Comparison of ENCODE assay signal across 13 cellular contexts in the genomic region with DNA sequence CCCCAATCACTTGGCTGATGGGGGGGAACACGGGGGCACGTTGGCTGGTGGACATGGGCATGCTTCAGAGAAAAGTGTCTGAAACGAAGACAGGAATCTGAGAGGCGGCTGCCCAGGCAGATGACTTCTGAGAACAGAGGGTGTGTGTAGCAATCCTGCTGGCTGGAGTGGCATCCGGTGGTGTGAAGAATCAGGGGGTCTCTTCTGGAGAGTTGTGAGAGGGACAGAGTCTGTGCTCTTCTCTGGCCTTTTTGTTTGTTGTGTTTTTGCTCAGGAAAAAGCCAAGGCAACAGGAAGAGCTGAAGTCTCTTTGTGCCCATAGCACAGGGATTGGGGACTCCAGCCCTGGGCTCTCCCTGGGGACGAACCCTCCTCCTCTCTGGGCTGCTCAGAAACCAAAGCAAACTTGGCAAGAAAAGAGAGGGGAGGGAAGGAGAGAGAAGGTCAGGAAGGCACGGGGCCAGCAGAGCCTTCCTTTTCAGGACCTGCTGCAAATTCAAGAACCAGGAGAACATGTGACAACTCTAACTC.
DNase-seq lines count a peak whose midpoint lies in the region; ATAC-seq and TF ChIP-seq lines count a peak whose summit lies in the region.
"Had no signal": no experiment of that assay in that cellular context is flagged by ENCODE, and none has a peak within 500 bp of the region (broad histone marks: within the 10 kb centered on the region; RNA-seq: fewer than 3 reads in every experiment).

No MANE protein-coding gene starts in this region.

- H3K4me1 ChIP-seq in ascending aorta = peaks cover 5 to 8% of the 10 kb centered on the region in 2 donors
- H3K4me1 ChIP-seq in gastrocnemius medialis = peaks cover 5% of the 10 kb centered on the region in 2 donors

- no peak for TF ChIP-seq CTCF in ascending aorta (IDR thresholded peaks at IDR 0.05)
- no peak for TF ChIP-seq CTCF in gastrocnemius medialis (IDR thresholded peaks at IDR 0.05 in 4 of 5, conservative IDR thresholded peaks at IDR 0.05 in 1 of 5)

- intact Hi-C loops in ascending aorta (cut with DNase I) (loop anchor here (5.0 to 10.0 kb wide), 2 partner anchors 310 to 637 kb away; no protein-coding TSS in a partner anchor), left ventricle myocardium superior (cut with micrococcal nuclease) (no loop called here), gastrocnemius medialis (cut with DNase I; ENCODE audit: low total_unique reads) (no loop called here)

- in situ Hi-C loops in G401 (cut with HindIII; ENCODE audit: low sequenced_read_pairs) (no loop called here), gastrocnemius medialis (cut with MboI; ENCODE audit: low sequenced_read_pairs in 4 of 4) (loop anchor here in 3 of 4 donors (10.0 kb wide), 1 partner anchor 253 kb away; no protein-coding TSS in a partner anchor)

- no peak for TF ChIP-seq POLR2A in gastrocnemius medialis (IDR thresholded peaks at IDR 0.05)

- H3K9me3 ChIP-seq in ascending aorta (no peaks in the 10 kb centered on the region), gastrocnemius medialis (no peaks in the 10 kb centered on the region)

- DNase-seq in G401 (ENCODE audit: low spot score) = peak; percentile 19
- DNase-seq in ascending aorta (ENCODE audit: low spot score in 2 of 2) = no peak
- no peak for DNase-seq in left ventricle myocardium superior
- peak; percentile 33 for DNase-seq in renal cortical epithelial cell (ENCODE audit: low read depth)
- DNase-seq in gastrocnemius medialis = no peak
- no peak for DNase-seq in activated gamma-delta T cell (lab: John Stamatoyannopoulos, UW)
- DNase-seq in GOT3 (lab: John Stamatoyannopoulos, UW) = no peak
- no peak for DNase-seq in effector CD4-positive, alpha-beta T cell
- DNase-seq: activated naive CD4-positive, alpha-beta T cell treated with anti-CD3 and anti-CD28 coated beads, Interleukin-2, amount 10 ng/mL, durations not matched to agents 7 days and 5 days; KBM-7; NCI-H2081; stimulated activated CD4-positive, alpha-beta T cell treated with anti-CD3 and anti-CD28 coated beads, Interleukin-4, amount 100 ng/mL, for 4 hours; stimulated activated naive CD8-positive, alpha-beta T cell treated with anti-CD3 and anti-CD28 coated beads, Interleukin-15, Interleukin-2, amounts not matched to agents 100 U/mL and 50 U/mL, for 24 hours had no signal

- H3K27me3 ChIP-seq in ascending aorta (no peaks in the 10 kb centered on the region), gastrocnemius medialis (no peaks in the 10 kb centered on the region)

- no peaks in the 10 kb centered on the region for H3K36me3 ChIP-seq in ascending aorta
- H3K36me3 ChIP-seq in gastrocnemius medialis = no peaks in the 10 kb centered on the region

- ATAC-seq in left ventricle myocardium superior = peak; percentile 21
- no peak for ATAC-seq in gastrocnemius medialis
- ATAC-seq: stimulated activated naive CD8-positive, alpha-beta T cell treated with anti-CD3 and anti-CD28 coated beads, Interleukin-15, Interleukin-2, amounts not matched to agents 100 U/mL and 50 U/mL, for 24 hours had no signal

- H3K27ac ChIP-seq in ascending aorta (peak overlapping the region; percentile 39 to 56), gastrocnemius medialis (no peak overlapping the region)

- no peak overlapping the region for H3K4me3 ChIP-seq in ascending aorta
- H3K4me3 ChIP-seq in gastrocnemius medialis = no peak overlapping the region

Comparison
In these comparisons a context has a peak if more than half of its experiments do, and no peak if none do; other contexts are left out.
1. DNase-seq: peak in G401 (single experiment) and renal cortical epithelial cell (single experiment); none in ascending aorta (0 of 2), left ventricle myocardium superior (single experiment), gastrocnemius medialis (0 of 2), activated gamma-delta T cell (single experiment), GOT3 (single experiment) and effector CD4-positive, alpha-beta T cell (single experiment).
2. H3K27ac ChIP-seq: peak in ascending aorta (2 of 2); none in gastrocnemius medialis (0 of 4).